In genomic region chr3:36591959-36592358, GRCh38 we compare ENCODE assay signal across 15 cellular contexts.
A peak's percentile ranks its signal among the peaks of the same experiment; 100 is the strongest.
DNase-seq lines count a peak whose midpoint lies in the region; ATAC-seq and TF ChIP-seq lines count a peak whose summit lies in the region.
"Had no signal": no experiment of that assay in that cellular context is flagged by ENCODE, and none has a peak within 500 bp of the region (broad histone marks: within the 10 kb centered on the region; RNA-seq: fewer than 3 reads in every experiment).

No MANE protein-coding gene starts in this region.

- no peak for ATAC-seq in GM19455 (IDR thresholded peaks at IDR 0.05; ENCODE audit: unreplicated experiment)
- ATAC-seq: activated CD4-positive, CD25-positive, alpha-beta regulatory T cell treated with anti-CD3 and anti-CD28 coated beads, Interleukin-2, amount 50 U/mL, for 24 hours had no signal

- DNase-seq in AG09319 (ENCODE audit: extremely low read depth, low read depth) = no peak
- DNase-seq in HT1080 (ENCODE audit: low read depth) = peak; percentile 12
- DNase-seq in astrocyte of the spinal cord (ENCODE audit: low read depth, low spot score) = peak; percentile 43
- peak; percentile 2 to 33 for DNase-seq in foreskin fibroblast
- DNase-seq in T-helper 1 cell = no peak
- DNase-seq in stimulated activated CD4-positive, alpha-beta T cell treated with anti-CD3 and anti-CD28 coated beads, Interleukin-4, amount 100 ng/mL, for 4 hours = no peak
- no peak for DNase-seq in amniotic stem cell (lab: John Stamatoyannopoulos, UW)
- DNase-seq: activated effector memory CD4-positive, alpha-beta T cell treated with anti-CD3 and anti-CD28 coated beads, Interleukin-2, amount 50 U/mL, for 16 hours; DMS79; effector CD4-positive, alpha-beta T cell; MG63; NCI-H2029 treated with DMSO at 0.1 percent for 48 hours; T-helper 2 cell had no signal

- TF ChIP-seq CTCF in AG09319 (IDR thresholded peaks at IDR 0.05; ENCODE audit: low read depth, low read length) (peak; percentile 27), astrocyte of the spinal cord (IDR thresholded peaks at IDR 0.05; ENCODE audit: low read depth, low read length) (peak; percentile 15), foreskin fibroblast (IDR thresholded peaks at IDR 0.05; ENCODE audit: low read depth, low read length) (no peak)

- in situ Hi-C loops in astrocyte of the spinal cord (cut with HindIII; ENCODE audit: low sequenced_read_pairs) = no loop called here

- H3K4me3 ChIP-seq in astrocyte of the spinal cord (ENCODE audit: low read depth, low read length) = no peak overlapping the region
- H3K4me3 ChIP-seq in foreskin fibroblast (ENCODE audit: low read depth in 1 of 2, low read length in 2 of 2) = no peak overlapping the region
- H3K4me3 ChIP-seq: MG63 had no signal

Comparison
In these comparisons a context has a peak if more than half of its experiments do, and no peak if none do; other contexts are left out.
1. DNase-seq: peak in HT1080 (single experiment), astrocyte of the spinal cord (single experiment) and foreskin fibroblast (2 of 2); none in AG09319 (single experiment), T-helper 1 cell (0 of 5), stimulated activated CD4-positive, alpha-beta T cell treated with anti-CD3 and anti-CD28 coated beads, Interleukin-4, amount 100 ng/mL, for 4 hours (0 of 2) and amniotic stem cell (single experiment).